ENCODE assay signal across 14 cellular contexts in genomic region chr1:87794788-87795614, GRCh38.
DNase-seq lines count a peak whose midpoint lies in the region; ATAC-seq, FAIRE-seq and TF ChIP-seq lines count a peak whose summit lies in the region.
"Had no signal": no experiment of that assay in that cellular context is flagged by ENCODE, and none has a peak within 500 bp of the region (broad histone marks: within the 10 kb centered on the region; RNA-seq: fewer than 3 reads in every experiment).

No MANE protein-coding gene starts in this region.

- FAIRE-seq in H1 (lab: Jason Lieb, UNC): no peak

- H3K4me3 ChIP-seq in H1 (ENCODE audit: extremely low read depth in 1 of 4, insufficient read depth in 2 of 4, low read depth in 3 of 4, low read length in 4 of 4) (no peak overlapping the region), mesodermal cell (ENCODE audit: extremely low read depth, insufficient read depth, low read length, poor library complexity, severe bottlenecking) (no peak overlapping the region)
- H3K4me3 ChIP-seq: BLaER1 treated with 17β-estradiol and CSF1 and Interleukin-3, amounts not matched to agents 10 nM and 100 nM; esophagus muscularis mucosa; SK-N-MC had no signal

- H3K27ac ChIP-seq in H1 (ENCODE audit: low read depth, low read length) (no peak overlapping the region), mesodermal cell (ENCODE audit: low read depth, low read length, severe bottlenecking) (peak overlapping the region; percentile 44)
- H3K27ac ChIP-seq: BLaER1 treated with 17β-estradiol and CSF1 and Interleukin-3, amounts not matched to agents 10 nM and 100 nM; esophagus muscularis mucosa; SK-N-MC had no signal

- no peaks in the 10 kb centered on the region for H3K4me1 Mint-ChIP-seq in activated CD4-positive, alpha-beta memory T cell treated with anti-CD3 and anti-CD28 coated beads, Interleukin-2, amount 10 ng/mL, durations not matched to agents 7 days and 5 days
- H3K4me1 Mint-ChIP-seq: activated naive CD8-positive, alpha-beta T cell treated with anti-CD3 and anti-CD28 coated beads for 36 hours had no signal

- H2BK12ac ChIP-seq in H1 (ENCODE audit: low read depth, low read length): 0 out of 2 replicates have a peak overlapping the region, but pooled peaks have one; percentile 10

- H3K23ac ChIP-seq in H1 (ENCODE audit: insufficient read length): no peak overlapping the region

- CTCF ChIA-PET in H1 (lab: Charles Lee; ENCODE audit: partially characterized antibody): interaction anchor here (0.6 to 1.4 kb wide), 3 partner anchors 17 to 511 kb away, joined by 3 to 4 read pairs (median 3); no protein-coding TSS in a partner anchor
- CTCF ChIA-PET in activated CD4-positive, alpha-beta memory T cell treated with anti-CD3 and anti-CD28 coated beads, Interleukin-2, amount 10 ng/mL, durations not matched to agents 7 days and 5 days (lab: Charles Lee): no interaction called here

- DNase-seq in AG08396 (ENCODE audit: low spot score) (peak; percentile 18), NCI-H226 (peak; percentile 84), H1 (ENCODE audit: low read depth in 1 of 2, low spot score in 2 of 2) (no peak), Right ventricle myocardium inferior (ENCODE audit: missing footprints) (no peak), head of caudate nucleus (no peak), Ammon's horn (ENCODE audit: low spot score) (no peak)
- no peak for DNase-seq in activated CD4-positive, alpha-beta memory T cell treated with anti-CD3 and anti-CD28 coated beads, Interleukin-2, amount 10 ng/mL, durations not matched to agents 7 days and 5 days
- DNase-seq: activated CD4-positive, alpha-beta T cell treated with anti-CD3 and anti-CD28 coated beads, Interleukin-2, amount 50 U/mL, for 48 hours; activated naive CD8-positive, alpha-beta T cell treated with anti-CD3 and anti-CD28 coated beads for 36 hours; midbrain had no signal

- H2BK5ac ChIP-seq in H1 (ENCODE audit: low read depth, low read length): no peak overlapping the region

- H3K4me3 Mint-ChIP-seq in activated CD4-positive, alpha-beta memory T cell treated with anti-CD3 and anti-CD28 coated beads, Interleukin-2, amount 10 ng/mL, durations not matched to agents 7 days and 5 days: no peak overlapping the region
- H3K4me3 Mint-ChIP-seq: activated naive CD8-positive, alpha-beta T cell treated with anti-CD3 and anti-CD28 coated beads for 36 hours had no signal

- no peak overlapping the region for H3K14ac ChIP-seq in H1 (ENCODE audit: insufficient read length)

- H2BK15ac ChIP-seq in H1 (ENCODE audit: low read length): no peak overlapping the region

- H3K56ac ChIP-seq in H1 (replicated peaks; ENCODE audit: insufficient read length, low read depth, low read length): peak overlapping the region; percentile 12

- TF ChIP-seq POLR2A in H1 (IDR thresholded peaks at IDR 0.05; ENCODE audit: control extremely low read depth in 1 of 2, low read depth in 2 of 2, low read length in 2 of 2): no peak

- no peak for TF ChIP-seq CTCF in H1 (IDR thresholded peaks at IDR 0.05; ENCODE audit: control extremely low read depth in 1 of 3, insufficient read depth in 1 of 3, low read depth in 1 of 3, low read length in 3 of 3)

- H3K36me3 ChIP-seq in H1 (ENCODE audit: control insufficient read depth in 2 of 4, insufficient read depth in 4 of 4, low read length in 3 of 4) (no peaks in the 10 kb centered on the region), mesodermal cell (ENCODE audit: control insufficient read depth, insufficient read depth, low read length) (no peaks in the 10 kb centered on the region)
- H3K36me3 ChIP-seq: BLaER1 treated with 17β-estradiol and CSF1 and Interleukin-3, amounts not matched to agents 10 nM and 100 nM; esophagus muscularis mucosa had no signal

- no peak overlapping the region for H2BK120ac ChIP-seq in H1 (replicated peaks; ENCODE audit: low read depth, low read length)

- no peaks in the 10 kb centered on the region for H3K79me1 ChIP-seq in H1 (ENCODE audit: low read depth, low read length)

- POLR2A ChIA-PET in H1 (lab: Charles Lee; ENCODE audit: partially characterized antibody): no interaction called here
- POLR2A ChIA-PET in activated CD4-positive, alpha-beta memory T cell treated with anti-CD3 and anti-CD28 coated beads, Interleukin-2, amount 10 ng/mL, durations not matched to agents 7 days and 5 days (lab: Charles Lee): no interaction called here

- H4K20me1 ChIP-seq in H1 (replicated peaks in 1 of 2; ENCODE audit: control insufficient read depth in 1 of 2, insufficient read depth in 2 of 2, low read length in 2 of 2): no peaks in the 10 kb centered on the region
- H4K20me1 ChIP-seq: BLaER1 treated with 17β-estradiol and CSF1 and Interleukin-3, amounts not matched to agents 10 nM and 100 nM had no signal

- H2AK5ac ChIP-seq in H1 (ENCODE audit: low read depth, low read length): no peak overlapping the region

- H3K9ac ChIP-seq in H1 (replicated peaks in 1 of 4; ENCODE audit: extremely low read depth in 1 of 4, low read depth in 3 of 4, low read length in 3 of 4): no peak overlapping the region
- H3K9ac ChIP-seq: BLaER1 treated with 17β-estradiol and CSF1 and Interleukin-3, amounts not matched to agents 10 nM and 100 nM had no signal

- H3K4me2 ChIP-seq in H1 (ENCODE audit: insufficient read depth in 1 of 2, low read depth in 2 of 2, low read length in 2 of 2): no peak overlapping the region
- H3K4me2 ChIP-seq: BLaER1 treated with 17β-estradiol and CSF1 and Interleukin-3, amounts not matched to agents 10 nM and 100 nM had no signal

- H3K27ac Mint-ChIP-seq in activated CD4-positive, alpha-beta memory T cell treated with anti-CD3 and anti-CD28 coated beads, Interleukin-2, amount 10 ng/mL, durations not matched to agents 7 days and 5 days: no peak overlapping the region
- H3K27ac Mint-ChIP-seq: activated naive CD8-positive, alpha-beta T cell treated with anti-CD3 and anti-CD28 coated beads for 36 hours had no signal

- no peak for TF ChIP-seq RAD21 in H1 (IDR thresholded peaks at IDR 0.05 in 1 of 2, conservative IDR thresholded peaks at IDR 0.05 in 1 of 2; ENCODE audit: low read depth in 2 of 2, low read length in 2 of 2)

- H4K5ac ChIP-seq in H1 (ENCODE audit: insufficient read length, low read depth, low read length): no peak overlapping the region

- H3K79me2 ChIP-seq in H1 (ENCODE audit: control insufficient read depth in 1 of 2, insufficient read depth in 2 of 2, low read length in 2 of 2): no peaks in the 10 kb centered on the region

- no peaks in the 10 kb centered on the region for H3K36me3 Mint-ChIP-seq in activated CD4-positive, alpha-beta memory T cell treated with anti-CD3 and anti-CD28 coated beads, Interleukin-2, amount 10 ng/mL, durations not matched to agents 7 days and 5 days (ENCODE audit: low read depth)
- H3K36me3 Mint-ChIP-seq: activated naive CD8-positive, alpha-beta T cell treated with anti-CD3 and anti-CD28 coated beads for 36 hours had no signal

- H2BK20ac ChIP-seq in H1 (ENCODE audit: low read length): no peak overlapping the region

- H3K27me3 Mint-ChIP-seq in activated CD4-positive, alpha-beta memory T cell treated with anti-CD3 and anti-CD28 coated beads, Interleukin-2, amount 10 ng/mL, durations not matched to agents 7 days and 5 days: no peaks in the 10 kb centered on the region
- H3K27me3 Mint-ChIP-seq: activated naive CD8-positive, alpha-beta T cell treated with anti-CD3 and anti-CD28 coated beads for 36 hours had no signal

- ATAC-seq in Right ventricle myocardium inferior: no peak

- H3K4me1 ChIP-seq in H1 (replicated peaks in 1 of 4; ENCODE audit: control insufficient read depth in 3 of 4, insufficient read depth in 4 of 4, low read length in 3 of 4) (no peaks in the 10 kb centered on the region; a peak in 1 of 7 replicates), mesodermal cell (ENCODE audit: control insufficient read depth, insufficient read depth, low read length, poor library complexity, severe bottlenecking) (peaks cover 32% of the 10 kb centered on the region)

- WGBS in H1 (ENCODE audit: extremely low coverage in 1 of 2, insufficient coverage in 1 of 2, insufficient read length in 1 of 2, insufficient replicate concordance in 2 of 2, low coverage in 1 of 2, low lambda C conversion rate in 2 of 2, missing lambda C conversion rate in 1 of 2), 2 experiments: 83% methylated on average over 8 of the region's 8 CpGs; no CpG with 5 or more reads in 1 of the 2 experiments
- 100% methylated on average over 1 to 3 of the region's 8 CpGs for WGBS in mesodermal cell (ENCODE audit: insufficient coverage in 2 of 2), 2 experiments

- H3K9me3 Mint-ChIP-seq in activated CD4-positive, alpha-beta memory T cell treated with anti-CD3 and anti-CD28 coated beads, Interleukin-2, amount 10 ng/mL, durations not matched to agents 7 days and 5 days: no peaks in the 10 kb centered on the region
- H3K9me3 Mint-ChIP-seq: activated naive CD8-positive, alpha-beta T cell treated with anti-CD3 and anti-CD28 coated beads for 36 hours had no signal

- no peak overlapping the region for H4K8ac ChIP-seq in H1 (ENCODE audit: extremely low read depth, insufficient read depth, low read length)

- H3K18ac ChIP-seq in H1 (ENCODE audit: extremely low read depth, low read length): no peak overlapping the region

- intact Hi-C loops in Right ventricle myocardium inferior (cut with DNase I): no loop called here
- intact Hi-C loops in head of caudate nucleus (cut with DNase I): no loop called here

- H4K91ac ChIP-seq in H1 (replicated peaks; ENCODE audit: insufficient read length, low read length): no peak overlapping the region

- H3K4ac ChIP-seq in H1 (replicated peaks; ENCODE audit: insufficient read length, low read depth, low read length): no peak overlapping the region

- no peaks in the 10 kb centered on the region for H3K27me3 ChIP-seq in H1 (replicated peaks in 1 of 4; ENCODE audit: control insufficient read depth in 3 of 4, extremely low read depth in 1 of 4, insufficient read depth in 3 of 4, low read length in 3 of 4)
- H3K27me3 ChIP-seq: BLaER1 treated with 17β-estradiol and CSF1 and Interleukin-3, amounts not matched to agents 10 nM and 100 nM; esophagus muscularis mucosa had no signal

- H3K9me3 ChIP-seq in H1 (ENCODE audit: insufficient read depth in 2 of 2, low read depth in 1 of 2, low read length in 1 of 2) (no peaks in the 10 kb centered on the region; a peak in 1 of 4 replicates), mesodermal cell (ENCODE audit: control insufficient read depth, low read length) (no peaks in the 10 kb centered on the region)
- H3K9me3 ChIP-seq: BLaER1 treated with 17β-estradiol and CSF1 and Interleukin-3, amounts not matched to agents 10 nM and 100 nM; esophagus muscularis mucosa had no signal

- no peak for TF ChIP-seq EP300 in H1 (IDR thresholded peaks at IDR 0.05; ENCODE audit: borderline replicate concordance in 1 of 2, low read depth in 2 of 2, low read length in 2 of 2)

- no peaks in the 10 kb centered on the region for H3K23me2 ChIP-seq in H1 (ENCODE audit: low read depth, low read length)

- no peak overlapping the region for H2AFZ ChIP-seq in H1 (ENCODE audit: low read length)

TF ChIP-seq in H1, 55 proteins besides CTCF, POLR2A, EP300 and RAD21 (continues in another document):
- peak; percentile 51; the same call in 1 of the 2 replicates for TF ChIP-seq E2F6 (IDR thresholded peaks at IDR 0.05)

Comparison
In these comparisons a context has a peak if more than half of its experiments do, and no peak if none do; other contexts are left out.
1. DNase-seq: peak in AG08396 (single experiment) and NCI-H226 (single experiment); none in H1 (0 of 2), Right ventricle myocardium inferior (single experiment), activated CD4-positive, alpha-beta memory T cell treated with anti-CD3 and anti-CD28 coated beads, Interleukin-2, amount 10 ng/mL, durations not matched to agents 7 days and 5 days (single experiment), head of caudate nucleus (0 of 42) and Ammon's horn (single experiment).